Comparison of ENCODE assay signal across 17 cellular contexts in genomic region chr13:30224732-30225131, GRCh38.
A peak's percentile ranks its signal among the peaks of the same experiment; 100 is the strongest.
DNase-seq lines count a peak whose midpoint lies in the region; ATAC-seq, FAIRE-seq and TF ChIP-seq lines count a peak whose summit lies in the region.
"Had no signal": no experiment of that assay in that cellular context is flagged by ENCODE, and none has a peak within 500 bp of the region (broad histone marks: within the 10 kb centered on the region; RNA-seq: fewer than 3 reads in every experiment).

No MANE protein-coding gene starts in this region.

- H2AFZ ChIP-seq in astrocyte (ENCODE audit: low read depth, low read length), result no peak overlapping the region

- ATAC-seq in left lung, result peak; percentile 21
- no peak for ATAC-seq in HG02642 (IDR thresholded peaks at IDR 0.05; ENCODE audit: poor library complexity, unreplicated experiment)
- ATAC-seq: left colon, WTC11 had no signal

- peaks cover 16% of the 10 kb centered on the region for H3K9me3 Mint-ChIP-seq in activated T-cell treated with anti-CD3 and anti-CD28 coated beads, Interleukin-2, amount 50 U/mL, for 24 hours
- H3K9me3 Mint-ChIP-seq in astrocyte (ENCODE audit: unreplicated experiment), result peaks cover 3% of the 10 kb centered on the region

- H3K4me3 Mint-ChIP-seq in activated T-cell treated with anti-CD3 and anti-CD28 coated beads, Interleukin-2, amount 50 U/mL, for 24 hours, result no peak overlapping the region
- no peak overlapping the region for H3K4me3 Mint-ChIP-seq in astrocyte (ENCODE audit: unreplicated experiment)
- H3K4me3 Mint-ChIP-seq: nephron progenitor cell, WTC11 had no signal

- H3K27me3 Mint-ChIP-seq in activated T-cell treated with anti-CD3 and anti-CD28 coated beads, Interleukin-2, amount 50 U/mL, for 24 hours, result no peaks in the 10 kb centered on the region
- no peaks in the 10 kb centered on the region for H3K27me3 Mint-ChIP-seq in astrocyte (ENCODE audit: low read depth, unreplicated experiment)

- CTCF ChIA-PET in HEK293 (lab: Yijun Ruan, JAX), result interaction anchor here (0.6 kb wide), 1 partner anchor 180 kb away, joined by 3 read pairs; no protein-coding TSS in a partner anchor

- POLR2A ChIA-PET in HEK293 (lab: Yijun Ruan, JAX), result no interaction called here

- peak overlapping the region; percentile 1 for H3K4me2 ChIP-seq in astrocyte (ENCODE audit: low read length)

- H3K27ac ChIP-seq in HEK293 (ENCODE audit: extremely low read depth, low read depth, low read length) (no peak overlapping the region), astrocyte (ENCODE audit: low read depth, low read length) (no peak overlapping the region), left lung (no peak overlapping the region)
- H3K27ac ChIP-seq: vagina had no signal

- H4K20me1 ChIP-seq in astrocyte (ENCODE audit: insufficient read depth, low read length), result peaks cover 3% of the 10 kb centered on the region

- H3K36me3 ChIP-seq in HEK293 (ENCODE audit: control insufficient read depth in 2 of 2, insufficient read depth in 1 of 2, low read length in 2 of 2) (peaks cover 7 to 44% of the 10 kb centered on the region in 2 experiments; a peak in 2 of 3 replicates), astrocyte (ENCODE audit: insufficient read depth, low read length) (peaks cover 21% of the 10 kb centered on the region), left lung (peaks cover 0 to 55% of the 10 kb centered on the region in 2 donors)

- H3K9me3 ChIP-seq in HEK293 (ENCODE audit: control insufficient read depth, insufficient read depth, low read depth, low read length), result no peaks in the 10 kb centered on the region
- H3K9me3 ChIP-seq in astrocyte (ENCODE audit: insufficient read depth, low read depth, low read length), result no peaks in the 10 kb centered on the region
- H3K9me3 ChIP-seq in left lung, result peaks cover 5 to 16% of the 10 kb centered on the region in 2 donors
- H3K9me3 ChIP-seq: vagina had no signal

- H3K27me3 ChIP-seq in astrocyte (ENCODE audit: insufficient read depth, low read length), result no peaks in the 10 kb centered on the region
- no peaks in the 10 kb centered on the region for H3K27me3 ChIP-seq in left lung
- H3K27me3 ChIP-seq: vagina had no signal

- H3K4me3 ChIP-seq in HEK293 (ENCODE audit: low read depth, low read length), result no peak overlapping the region
- no peak overlapping the region for H3K4me3 ChIP-seq in astrocyte (ENCODE audit: insufficient read depth, low read depth, low read length)
- no peak overlapping the region for H3K4me3 ChIP-seq in left lung
- H3K4me3 ChIP-seq: vagina had no signal

- H3K9ac ChIP-seq in astrocyte (ENCODE audit: low read length), result no peak overlapping the region

- H3K79me2 ChIP-seq in astrocyte (ENCODE audit: insufficient read depth, low read length), result no peaks in the 10 kb centered on the region

- peak overlapping the region; percentile 82 for H3K27ac Mint-ChIP-seq in activated T-cell treated with anti-CD3 and anti-CD28 coated beads, Interleukin-2, amount 50 U/mL, for 24 hours
- H3K27ac Mint-ChIP-seq in astrocyte (ENCODE audit: unreplicated experiment), result no peak overlapping the region
- H3K27ac Mint-ChIP-seq: nephron progenitor cell, WTC11 had no signal

- H3K4me1 Mint-ChIP-seq in activated T-cell treated with anti-CD3 and anti-CD28 coated beads, Interleukin-2, amount 50 U/mL, for 24 hours (ENCODE audit: low read depth), result peaks cover 25% of the 10 kb centered on the region
- no peaks in the 10 kb centered on the region for H3K4me1 Mint-ChIP-seq in astrocyte (ENCODE audit: low read depth, unreplicated experiment)
- H3K4me1 Mint-ChIP-seq: nephron progenitor cell, WTC11 had no signal

- peak; percentile 45 for FAIRE-seq in astrocyte (lab: Jason Lieb, UNC)
- FAIRE-seq: colon, small intestine had no signal

- intact Hi-C loops in left lung (cut with DNase I), result no loop called here

- TF ChIP-seq CTCF in HEK293 (tag by site-specific recombination; IDR thresholded peaks at IDR 0.05), result no peak
- TF ChIP-seq CTCF in astrocyte (IDR thresholded peaks at IDR 0.05; ENCODE audit: insufficient read depth, low read depth, low read length), result no peak
- no peak for TF ChIP-seq CTCF in left lung (IDR thresholded peaks at IDR 0.05)

- peaks cover 60% of the 10 kb centered on the region for H3K36me3 Mint-ChIP-seq in activated T-cell treated with anti-CD3 and anti-CD28 coated beads, Interleukin-2, amount 50 U/mL, for 24 hours (ENCODE audit: low read depth)
- peaks cover 32% of the 10 kb centered on the region for H3K36me3 Mint-ChIP-seq in astrocyte (ENCODE audit: low read depth, unreplicated experiment)

- no peak for DNase-seq in activated T-cell treated with anti-CD3 and anti-CD28 coated beads, Interleukin-2, amount 50 U/mL, for 24 hours
- DNase-seq in activated T-cell treated with anti-CD3 and anti-CD28 coated beads for 4 hours (no peak), astrocyte (ENCODE audit: low read depth) (peak; percentile 34), left lung (no peak), DMS 273 treated with DMSO at 0.1 percent for 48 hours (lab: John Stamatoyannopoulos, UW) (no peak), NCI-H2081 (lab: John Stamatoyannopoulos, UW) (no peak)
- DNase-seq: activated gamma-delta T cell; left colon; NCI-H1436; nephron progenitor cell; small intestine; stimulated activated CD8-positive, alpha-beta memory T cell treated with anti-CD3 and anti-CD28 coated beads, Interleukin-4, amount 100 ng/mL, for 48 hours had no signal

- no peaks in the 10 kb centered on the region for H3K4me1 ChIP-seq in HEK293 (ENCODE audit: control insufficient read depth, insufficient read depth, low read length)
- H3K4me1 ChIP-seq in astrocyte (ENCODE audit: insufficient read depth, low read length), result peaks cover 6% of the 10 kb centered on the region
- no peaks in the 10 kb centered on the region for H3K4me1 ChIP-seq in left lung
- H3K4me1 ChIP-seq: vagina had no signal

TF ChIP-seq in HEK293, 187 proteins besides CTCF, POLR2A, EP300 and RAD21:
- TF ChIP-seq ZNF362 (tag by site-specific recombination; IDR thresholded peaks at IDR 0.05) (no peak), ZBTB20 (tag by site-specific recombination; IDR thresholded peaks at IDR 0.05) (no peak), ZNF639 (tag by site-specific recombination; IDR thresholded peaks at IDR 0.05) (no peak), SETDB1 (IDR thresholded peaks at IDR 0.05; ENCODE audit: insufficient read length, low read length) (peak; percentile 46), ZBTB6 (tag by site-specific recombination; IDR thresholded peaks at IDR 0.05) (no peak), ZNF530 (tag by site-specific recombination; IDR thresholded peaks at IDR 0.05; ENCODE audit: low read depth) (no peak), AEBP2 (tag by site-specific recombination; IDR thresholded peaks at IDR 0.05; ENCODE audit: borderline replicate concordance) (no peak), ZNF302 (tag by site-specific recombination; IDR thresholded peaks at IDR 0.05; ENCODE audit: low read depth) (no peak)
